ENCODE assay signal across 10 cellular contexts in genomic region chr6:55825402-55826051, GRCh38. TPM values are rescaled to one million over a fixed set of nuclear protein-coding genes. Genes with fewer than 3 reads are reported as not detected.
DNase-seq lines count a peak whose midpoint lies in the region; ATAC-seq and TF ChIP-seq lines count a peak whose summit lies in the region.
"Had no signal": no experiment of that assay in that cellular context is flagged by ENCODE, and none has a peak within 500 bp of the region (broad histone marks: within the 10 kb centered on the region; RNA-seq: fewer than 3 reads in every experiment).

No MANE protein-coding gene starts in this region.

- no peaks in the 10 kb centered on the region for H3K9me3 ChIP-seq in tibial artery

- DNase-seq in Right ventricle myocardium inferior (ENCODE audit: missing footprints): no peak
- no peak for DNase-seq in cardiac septum (ENCODE audit: low spot score)
- peak; percentile 63 to 83 for DNase-seq in cardiac fibroblast (ENCODE audit: low read depth in 2 of 2)
- peak; percentile 55 for DNase-seq in kidney epithelial cell (ENCODE audit: low read depth)
- DNase-seq in NCI-H146 treated with DMSO at 0.1 percent for 48 hours (lab: John Stamatoyannopoulos, UW; ENCODE audit: unreplicated experiment): no peak
- no peak for DNase-seq in tibial artery
- DNase-seq: NCI-H146, SIG-M5 had no signal

- no peaks in the 10 kb centered on the region for H3K4me1 ChIP-seq in tibial artery

- no peaks in the 10 kb centered on the region for H3K27me3 ChIP-seq in kidney epithelial cell (ENCODE audit: control insufficient read depth, insufficient read depth, low read length)
- H3K27me3 ChIP-seq in tibial artery: no peaks in the 10 kb centered on the region

- ATAC-seq in Right ventricle myocardium inferior (peak; percentile 81), HG03457 (IDR thresholded peaks at IDR 0.05; ENCODE audit: unreplicated experiment) (no peak), HG03280 (IDR thresholded peaks at IDR 0.05; ENCODE audit: unreplicated experiment) (no peak)

- H3K4me3 ChIP-seq in cardiac fibroblast (replicated peaks in 1 of 2; ENCODE audit: low read depth in 2 of 2, low read length in 2 of 2): no peak overlapping the region
- H3K4me3 ChIP-seq in kidney epithelial cell (ENCODE audit: low read depth, low read length): no peak overlapping the region
- no peak overlapping the region for H3K4me3 ChIP-seq in tibial artery

- H3K36me3 ChIP-seq in kidney epithelial cell (ENCODE audit: control insufficient read depth, insufficient read depth, low read length): no peaks in the 10 kb centered on the region
- H3K36me3 ChIP-seq in tibial artery: no peaks in the 10 kb centered on the region

- intact Hi-C loops in Right ventricle myocardium inferior (cut with DNase I) (no loop called here), cardiac septum (cut with DNase I) (no loop called here), tibial artery (cut with DNase I; ENCODE audit: low total_unique reads) (no loop called here)

- TF ChIP-seq CTCF in cardiac fibroblast (IDR thresholded peaks at IDR 0.05; ENCODE audit: low read depth, low read length) (no peak), kidney epithelial cell (IDR thresholded peaks at IDR 0.05; ENCODE audit: insufficient read depth, low read length, poor library complexity, severe bottlenecking) (no peak), tibial artery (IDR thresholded peaks at IDR 0.05) (no peak)

- H3K27ac ChIP-seq in tibial artery: no peak overlapping the region

RNA-seq across cellular contexts. Expression of gene BMP5, which starts 49.9 kb away (rescaled TPM):
- total RNA-seq in Right ventricle myocardium inferior: 2.3 TPM
- 1.4 TPM for total RNA-seq in cardiac septum
- under 0.01 TPM in 1 of 2 replicates, not detected in the other for total RNA-seq in kidney epithelial cell

Comparison
In these comparisons a context has a peak if more than half of its experiments do, and no peak if none do; other contexts are left out.
1. DNase-seq: peak in cardiac fibroblast (2 of 2) and kidney epithelial cell (single experiment); none in Right ventricle myocardium inferior (single experiment), cardiac septum (single experiment), NCI-H146 treated with DMSO at 0.1 percent for 48 hours (single experiment) and tibial artery (0 of 2).